ENCODE assay signal across 8 cellular contexts in the genomic region with DNA sequence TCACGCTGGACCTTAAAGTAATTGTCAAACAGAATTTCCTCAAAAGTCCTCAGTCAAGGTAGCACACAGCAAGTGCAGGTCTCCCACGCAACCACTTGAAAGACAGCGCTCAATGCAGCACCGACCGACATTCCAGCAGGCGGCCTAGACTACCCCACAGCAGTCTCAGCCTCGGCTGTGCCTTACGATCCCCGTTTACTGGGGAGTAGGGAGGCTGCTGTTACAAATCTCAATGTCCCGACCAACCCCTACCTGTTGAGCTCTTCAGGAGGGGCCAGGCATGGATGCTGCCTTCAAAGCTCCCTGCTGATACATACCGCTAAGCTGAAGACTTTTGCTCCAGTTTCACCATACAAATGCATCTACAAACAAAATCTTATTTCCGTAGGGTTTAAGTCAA. TPM values are rescaled to one million over a fixed set of nuclear protein-coding genes. Genes with fewer than 3 reads are reported as not detected.
A peak's percentile ranks its signal among the peaks of the same experiment; 100 is the strongest.
DNase-seq lines count a peak whose midpoint lies in the region; TF ChIP-seq lines count a peak whose summit lies in the region.
"Had no signal": no experiment of that assay in that cellular context is flagged by ENCODE, and none has a peak within 500 bp of the region (broad histone marks: within the 10 kb centered on the region; RNA-seq: fewer than 3 reads in every experiment).

No MANE protein-coding gene starts in this region.

- H3K9me3 ChIP-seq in MM.1S (replicated peaks; ENCODE audit: insufficient read depth, low read length): no peaks in the 10 kb centered on the region

- DNase-seq in MM.1S (no peak), kidney epithelial cell (ENCODE audit: low read depth) (no peak), T1000 (lab: John Stamatoyannopoulos, UW) (no peak), GM13976 (ENCODE audit: low spot score) (no peak), GOT3 (lab: John Stamatoyannopoulos, UW) (no peak)
- DNase-seq in activated T-cell treated with anti-CD3 and anti-CD28 coated beads, Interleukin-2, amount 50 U/mL, for 1 hour: peak; percentile 54
- DNase-seq in stimulated activated CD8-positive, alpha-beta memory T cell treated with anti-CD3 and anti-CD28 coated beads, Interleukin-4, amount 100 ng/mL, for 48 hours: peak; percentile 65
- DNase-seq: NCI-H1436 treated with DMSO at 0.1 percent for 48 hours had no signal

- H3K79me2 ChIP-seq in MM.1S (ENCODE audit: low read length): peaks cover 90% of the 10 kb centered on the region

- H3K27me3 ChIP-seq in MM.1S (replicated peaks; ENCODE audit: insufficient read depth, low read length) (no peaks in the 10 kb centered on the region), kidney epithelial cell (ENCODE audit: control insufficient read depth, insufficient read depth, low read length) (no peaks in the 10 kb centered on the region)

- H4K20me1 ChIP-seq in MM.1S (ENCODE audit: insufficient read depth, low read length): no peaks in the 10 kb centered on the region

- peaks cover 63% of the 10 kb centered on the region for H3K4me1 ChIP-seq in MM.1S (ENCODE audit: low read length)

- peak overlapping the region; percentile 94 for H3K9ac ChIP-seq in MM.1S (ENCODE audit: low read length)

- H3K4me3 ChIP-seq in MM.1S (ENCODE audit: low read length) (no peak overlapping the region), kidney epithelial cell (ENCODE audit: low read depth, low read length) (no peak overlapping the region)

- H3K4me2 ChIP-seq in MM.1S (ENCODE audit: low read depth, low read length): peak overlapping the region; percentile 92

- TF ChIP-seq CTCF in MM.1S (IDR thresholded peaks at IDR 0.05; ENCODE audit: low read length) (no peak), kidney epithelial cell (IDR thresholded peaks at IDR 0.05; ENCODE audit: insufficient read depth, low read length, poor library complexity, severe bottlenecking) (peak; percentile 3), GM13976 (IDR thresholded peaks at IDR 0.05; ENCODE audit: borderline replicate concordance, control extremely low read depth, extremely low read depth, insufficient read depth, missing control alignments) (no peak)

- H2AFZ ChIP-seq in MM.1S (ENCODE audit: low read length): no peak overlapping the region

- H3K36me3 ChIP-seq in MM.1S (replicated peaks; ENCODE audit: insufficient read depth, low read length) (peaks cover 4% of the 10 kb centered on the region; the same call in 1 of the 2 replicates), kidney epithelial cell (ENCODE audit: control insufficient read depth, insufficient read depth, low read length) (no peaks in the 10 kb centered on the region)

- in situ Hi-C loops in GM13976 (cut with MboI; ENCODE audit: low sequenced_read_pairs, unreplicated experiment): loop anchor here (25.0 kb wide), 1 partner anchor 363 kb away; a partner anchor contains a TSS

- H3F3A ChIP-seq in MM.1S (ENCODE audit: insufficient read depth, low read length): peaks cover 63% of the 10 kb centered on the region

- H3K27ac ChIP-seq in MM.1S (ENCODE audit: low read length): peak overlapping the region; percentile 97

- H3K9me2 ChIP-seq in MM.1S (replicated peaks; ENCODE audit: insufficient read depth, low read length): no peaks in the 10 kb centered on the region

RNA-seq across cellular contexts. Expression of a gene that starts 21.8 kb away (rescaled TPM):
- 81.5 and 83.9 TPM in 2 replicates for total RNA-seq in kidney epithelial cell

RNA-seq across cellular contexts. Expression of a gene that starts 38.8 kb away (rescaled TPM):
- total RNA-seq in kidney epithelial cell: 86.5 and 108 TPM in 2 replicates

Comparison
In these comparisons a context has a peak if more than half of its experiments do, and no peak if none do; other contexts are left out.
1. DNase-seq: peak in activated T-cell treated with anti-CD3 and anti-CD28 coated beads, Interleukin-2, amount 50 U/mL, for 1 hour (single experiment) and stimulated activated CD8-positive, alpha-beta memory T cell treated with anti-CD3 and anti-CD28 coated beads, Interleukin-4, amount 100 ng/mL, for 48 hours (single experiment); none in MM.1S (single experiment), kidney epithelial cell (single experiment), T1000 (single experiment), GM13976 (single experiment) and GOT3 (single experiment).